In the genomic region with DNA sequence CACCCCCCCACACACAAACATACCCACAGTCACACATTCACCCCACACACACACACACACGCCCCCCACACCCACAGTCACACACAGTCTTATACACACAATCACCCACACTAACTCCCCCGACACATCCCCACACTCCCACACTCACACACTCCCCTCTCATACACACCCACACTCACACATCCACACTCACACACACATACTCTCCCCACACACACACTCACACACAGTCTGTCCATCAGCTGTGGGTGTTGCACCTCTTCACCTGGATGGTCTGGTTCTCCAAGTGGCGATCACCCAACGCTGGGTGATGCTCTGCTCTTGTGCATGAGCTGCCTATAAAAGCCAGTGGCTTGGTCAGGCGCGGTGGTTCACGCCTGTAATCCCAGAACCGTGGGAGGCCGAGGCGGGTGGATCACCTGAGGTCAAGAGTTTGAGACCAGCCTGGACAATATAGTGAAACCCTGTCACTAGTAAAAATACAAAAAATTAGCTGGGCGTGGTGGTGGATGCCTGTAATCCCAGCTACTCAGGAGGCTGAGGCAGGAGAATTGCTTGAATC, we compare ENCODE assay signal across 1 cellular context.
TF ChIP-seq lines count a peak whose summit lies in the region.

No MANE protein-coding gene starts in this region.

TF ChIP-seq in HEK293, 187 proteins besides CTCF, POLR2A, EP300 and RAD21 (continued from another document):
- TF ChIP-seq ZNF248 (tag by site-specific recombination; IDR thresholded peaks at IDR 0.05) (no peak), ZBTB1 (tag by site-specific recombination; IDR thresholded peaks at IDR 0.05) (no peak), ZFHX2 (tag by site-specific recombination; conservative IDR thresholded peaks at IDR 0.05) (peak; percentile 65), EGR2 (tag by site-specific recombination; IDR thresholded peaks at IDR 0.05; ENCODE audit: low read depth) (peak; percentile 62; the same call in 1 of the 2 replicates), ZNF157 (tag by site-specific recombination; IDR thresholded peaks at IDR 0.05) (no peak), ZNF146 (tag by site-specific recombination; IDR thresholded peaks at IDR 0.05) (no peak), SP7 (tag by site-specific recombination; IDR thresholded peaks at IDR 0.05) (no peak), ZNF785 (tag by site-specific recombination; IDR thresholded peaks at IDR 0.05) (no peak), ZNF184 (tag by site-specific recombination; IDR thresholded peaks at IDR 0.05) (no peak), FEZF1 (tag by site-specific recombination; IDR thresholded peaks at IDR 0.05) (no peak), ZNF416 (tag by site-specific recombination; IDR thresholded peaks at IDR 0.05) (no peak), ZNF366 (tag by site-specific recombination; conservative IDR thresholded peaks at IDR 0.05) (no peak)
- TF ChIP-seq, protein P1, sequence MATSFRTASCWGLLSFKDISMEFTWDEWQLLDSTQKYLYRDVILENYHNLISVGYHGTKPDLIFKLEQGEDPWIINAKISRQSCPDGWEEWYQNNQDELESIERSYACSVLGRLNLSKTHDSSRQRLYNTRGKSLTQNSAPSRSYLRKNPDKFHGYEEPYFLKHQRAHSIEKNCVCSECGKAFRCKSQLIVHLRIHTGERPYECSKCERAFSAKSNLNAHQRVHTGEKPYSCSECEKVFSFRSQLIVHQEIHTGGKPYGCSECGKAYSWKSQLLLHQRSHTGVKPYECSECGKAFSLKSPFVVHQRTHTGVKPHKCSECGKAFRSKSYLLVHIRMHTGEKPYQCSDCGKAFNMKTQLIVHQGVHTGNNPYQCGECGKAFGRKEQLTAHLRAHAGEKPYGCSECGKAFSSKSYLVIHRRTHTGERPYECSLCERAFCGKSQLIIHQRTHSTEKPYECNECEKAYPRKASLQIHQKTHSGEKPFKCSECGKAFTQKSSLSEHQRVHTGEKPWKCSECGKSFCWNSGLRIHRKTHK (tag by site-specific recombination; IDR thresholded peaks at IDR 0.05): no peak
- TF ChIP-seq, protein P2, sequence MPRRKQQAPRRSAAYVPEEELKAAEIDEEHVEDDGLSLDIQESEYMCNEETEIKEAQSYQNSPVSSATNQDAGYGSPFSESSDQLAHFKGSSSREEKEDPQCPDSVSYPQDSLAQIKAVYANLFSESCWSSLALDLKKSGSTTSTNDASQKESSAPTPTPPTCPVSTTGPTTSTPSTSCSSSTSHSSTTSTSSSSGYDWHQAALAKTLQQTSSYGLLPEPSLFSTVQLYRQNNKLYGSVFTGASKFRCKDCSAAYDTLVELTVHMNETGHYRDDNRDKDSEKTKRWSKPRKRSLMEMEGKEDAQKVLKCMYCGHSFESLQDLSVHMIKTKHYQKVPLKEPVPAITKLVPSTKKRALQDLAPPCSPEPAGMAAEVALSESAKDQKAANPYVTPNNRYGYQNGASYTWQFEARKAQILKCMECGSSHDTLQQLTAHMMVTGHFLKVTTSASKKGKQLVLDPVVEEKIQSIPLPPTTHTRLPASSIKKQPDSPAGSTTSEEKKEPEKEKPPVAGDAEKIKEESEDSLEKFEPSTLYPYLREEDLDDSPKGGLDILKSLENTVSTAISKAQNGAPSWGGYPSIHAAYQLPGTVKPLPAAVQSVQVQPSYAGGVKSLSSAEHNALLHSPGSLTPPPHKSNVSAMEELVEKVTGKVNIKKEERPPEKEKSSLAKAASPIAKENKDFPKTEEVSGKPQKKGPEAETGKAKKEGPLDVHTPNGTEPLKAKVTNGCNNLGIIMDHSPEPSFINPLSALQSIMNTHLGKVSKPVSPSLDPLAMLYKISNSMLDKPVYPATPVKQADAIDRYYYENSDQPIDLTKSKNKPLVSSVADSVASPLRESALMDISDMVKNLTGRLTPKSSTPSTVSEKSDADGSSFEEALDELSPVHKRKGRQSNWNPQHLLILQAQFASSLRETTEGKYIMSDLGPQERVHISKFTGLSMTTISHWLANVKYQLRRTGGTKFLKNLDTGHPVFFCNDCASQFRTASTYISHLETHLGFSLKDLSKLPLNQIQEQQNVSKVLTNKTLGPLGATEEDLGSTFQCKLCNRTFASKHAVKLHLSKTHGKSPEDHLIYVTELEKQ (tag by site-specific recombination; IDR thresholded peaks at IDR 0.05; ENCODE audit: borderline replicate concordance): no peak
- TF ChIP-seq, protein P3, sequence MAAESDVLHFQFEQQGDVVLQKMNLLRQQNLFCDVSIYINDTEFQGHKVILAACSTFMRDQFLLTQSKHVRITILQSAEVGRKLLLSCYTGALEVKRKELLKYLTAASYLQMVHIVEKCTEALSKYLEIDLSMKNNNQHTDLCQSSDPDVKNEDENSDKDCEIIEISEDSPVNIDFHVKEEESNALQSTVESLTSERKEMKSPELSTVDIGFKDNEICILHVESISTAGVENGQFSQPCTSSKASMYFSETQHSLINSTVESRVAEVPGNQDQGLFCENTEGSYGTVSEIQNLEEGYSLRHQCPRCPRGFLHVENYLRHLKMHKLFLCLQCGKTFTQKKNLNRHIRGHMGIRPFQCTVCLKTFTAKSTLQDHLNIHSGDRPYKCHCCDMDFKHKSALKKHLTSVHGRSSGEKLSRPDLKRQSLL (tag by site-specific recombination; IDR thresholded peaks at IDR 0.05): no peak
- TF ChIP-seq, protein P4, sequence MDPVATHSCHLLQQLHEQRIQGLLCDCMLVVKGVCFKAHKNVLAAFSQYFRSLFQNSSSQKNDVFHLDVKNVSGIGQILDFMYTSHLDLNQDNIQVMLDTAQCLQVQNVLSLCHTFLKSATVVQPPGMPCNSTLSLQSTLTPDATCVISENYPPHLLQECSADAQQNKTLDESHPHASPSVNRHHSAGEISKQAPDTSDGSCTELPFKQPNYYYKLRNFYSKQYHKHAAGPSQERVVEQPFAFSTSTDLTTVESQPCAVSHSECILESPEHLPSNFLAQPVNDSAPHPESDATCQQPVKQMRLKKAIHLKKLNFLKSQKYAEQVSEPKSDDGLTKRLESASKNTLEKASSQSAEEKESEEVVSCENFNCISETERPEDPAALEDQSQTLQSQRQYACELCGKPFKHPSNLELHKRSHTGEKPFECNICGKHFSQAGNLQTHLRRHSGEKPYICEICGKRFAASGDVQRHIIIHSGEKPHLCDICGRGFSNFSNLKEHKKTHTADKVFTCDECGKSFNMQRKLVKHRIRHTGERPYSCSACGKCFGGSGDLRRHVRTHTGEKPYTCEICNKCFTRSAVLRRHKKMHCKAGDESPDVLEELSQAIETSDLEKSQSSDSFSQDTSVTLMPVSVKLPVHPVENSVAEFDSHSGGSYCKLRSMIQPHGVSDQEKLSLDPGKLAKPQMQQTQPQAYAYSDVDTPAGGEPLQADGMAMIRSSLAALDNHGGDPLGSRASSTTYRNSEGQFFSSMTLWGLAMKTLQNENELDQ (tag by site-specific recombination; IDR thresholded peaks at IDR 0.05; ENCODE audit: low read depth): no peak
